In the genomic region with DNA sequence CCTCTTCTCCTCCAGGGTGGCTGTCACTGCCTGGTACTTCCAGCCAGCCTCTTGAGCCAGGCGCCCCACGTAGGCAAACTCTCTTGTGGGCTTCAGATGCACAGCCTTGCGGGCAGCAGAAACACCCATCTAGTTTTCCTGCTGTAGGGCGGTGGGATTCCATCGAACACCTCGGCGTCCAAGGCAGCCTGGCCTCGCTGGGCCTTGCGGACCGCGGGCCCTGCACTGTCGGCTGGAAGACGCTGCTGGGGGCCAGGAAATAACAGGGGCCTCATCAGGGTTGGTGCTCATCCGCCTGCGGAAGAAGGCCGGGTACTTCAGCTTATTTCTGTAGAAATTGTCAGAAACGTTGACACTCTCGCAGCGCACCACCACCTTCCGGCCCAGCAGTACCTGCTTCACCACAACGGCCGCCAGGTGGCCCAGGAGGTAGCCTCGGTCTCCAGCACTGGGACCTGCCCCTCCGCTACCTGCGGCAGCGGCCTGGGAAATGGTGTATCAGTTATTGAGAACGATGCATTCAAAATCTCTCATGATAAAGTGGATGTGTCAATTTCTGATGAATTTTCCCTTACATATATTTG, we compare ENCODE assay signal across 23 cellular contexts.
DNase-seq lines count a peak whose midpoint lies in the region; ATAC-seq, FAIRE-seq and TF ChIP-seq lines count a peak whose summit lies in the region.
"Had no signal": no experiment of that assay in that cellular context is flagged by ENCODE, and none has a peak within 500 bp of the region (broad histone marks: within the 10 kb centered on the region; RNA-seq: fewer than 3 reads in every experiment).

No MANE protein-coding gene starts in this region.

- no peaks in the 10 kb centered on the region for H3K27me3 ChIP-seq in neural progenitor cell
- H3K27me3 ChIP-seq: right lobe of liver, transverse colon had no signal

- no peak for ATAC-seq in GM19351 (IDR thresholded peaks at IDR 0.05; ENCODE audit: unreplicated experiment)
- no peak for ATAC-seq in GM21528 (IDR thresholded peaks at IDR 0.05; ENCODE audit: low FRiP score, unreplicated experiment)
- ATAC-seq: activated T-cell treated with anti-CD3 and anti-CD28 coated beads, Interleukin-2, amount 50 U/mL, for 4 hours; left lobe of liver; mucosa of descending colon; right lobe of liver had no signal

- no peaks in the 10 kb centered on the region for H3K9me3 Mint-ChIP-seq in endothelial cell (ENCODE audit: unreplicated experiment)
- no peaks in the 10 kb centered on the region for H3K9me3 Mint-ChIP-seq in neural progenitor cell
- no peaks in the 10 kb centered on the region for H3K9me3 Mint-ChIP-seq in activated CD4-positive, alpha-beta T cell treated with anti-CD3 and anti-CD28 coated beads, Interleukin-2, amount 10 ng/mL, durations not matched to agents 24 days and 14 days

- no peak overlapping the region for H3K4me2 ChIP-seq in neural progenitor cell
- H3K4me2 ChIP-seq: KMS-11 had no signal

- no peak overlapping the region for H3K9ac ChIP-seq in neural progenitor cell
- H3K9ac ChIP-seq: KMS-11 had no signal

- peaks cover 3% of the 10 kb centered on the region for H3K4me1 ChIP-seq in neural progenitor cell
- H3K4me1 ChIP-seq: right lobe of liver, transverse colon had no signal

- no peaks in the 10 kb centered on the region for H3K27me3 Mint-ChIP-seq in endothelial cell (ENCODE audit: unreplicated experiment)
- H3K27me3 Mint-ChIP-seq in neural progenitor cell (ENCODE audit: insufficient read depth, low read depth): peaks cover 2% of the 10 kb centered on the region
- no peaks in the 10 kb centered on the region for H3K27me3 Mint-ChIP-seq in activated CD4-positive, alpha-beta T cell treated with anti-CD3 and anti-CD28 coated beads, Interleukin-2, amount 10 ng/mL, durations not matched to agents 24 days and 14 days

- H3K4me1 Mint-ChIP-seq in endothelial cell (ENCODE audit: unreplicated experiment) (peaks cover 5% of the 10 kb centered on the region), neural progenitor cell (peaks cover 16% of the 10 kb centered on the region)
- H3K4me1 Mint-ChIP-seq in activated CD4-positive, alpha-beta T cell treated with anti-CD3 and anti-CD28 coated beads, Interleukin-2, amount 10 ng/mL, durations not matched to agents 24 days and 14 days: no peaks in the 10 kb centered on the region

- no peak for FAIRE-seq in HTR-8/SVneo (lab: Jason Lieb, UNC)
- FAIRE-seq: astrocyte, endometrium had no signal

- H3K36me3 ChIP-seq in neural progenitor cell: no peaks in the 10 kb centered on the region
- H3K36me3 ChIP-seq: right lobe of liver, transverse colon had no signal

- no peak overlapping the region for H3K4me3 ChIP-seq in neural progenitor cell
- H3K4me3 ChIP-seq: mucosa of descending colon, right lobe of liver, transverse colon had no signal

- peak overlapping the region; percentile 63 for H2AFZ ChIP-seq in neural progenitor cell (replicated peaks)

- no peaks in the 10 kb centered on the region for H3F3A ChIP-seq in neural progenitor cell (ENCODE audit: low read depth)

- no peak overlapping the region for H3K4me3 Mint-ChIP-seq in endothelial cell (ENCODE audit: unreplicated experiment)
- H3K4me3 Mint-ChIP-seq in neural progenitor cell: no peak overlapping the region
- no peak overlapping the region for H3K4me3 Mint-ChIP-seq in activated CD4-positive, alpha-beta T cell treated with anti-CD3 and anti-CD28 coated beads, Interleukin-2, amount 10 ng/mL, durations not matched to agents 24 days and 14 days
- H3K4me3 Mint-ChIP-seq: activated T-cell treated with anti-CD3 and anti-CD28 coated beads, Interleukin-2, amount 50 U/mL, for 4 hours had no signal

- DNase-seq in HuH-7 (ENCODE audit: low spot score) (peak; percentile 14), endothelial cell (ENCODE audit: low spot score) (peak; percentile 17), neural progenitor cell (ENCODE audit: low spot score) (peak; percentile 46), HTR-8/SVneo (ENCODE audit: insufficient read length, low spot score) (no peak)
- no peak for DNase-seq in activated CD4-positive, alpha-beta T cell treated with anti-CD3 and anti-CD28 coated beads, Interleukin-2, amount 10 ng/mL, durations not matched to agents 24 days and 14 days
- DNase-seq: activated CD4-positive, alpha-beta T cell treated with anti-CD3 and anti-CD28 coated beads, Interleukin-2, amount 50 U/mL, for 4 hours; activated naive CD4-positive, alpha-beta T cell treated with anti-CD3 and anti-CD28 coated beads, Interleukin-2, amount 50 U/mL, for 16 hours; activated T-cell treated with anti-CD3 and anti-CD28 coated beads, Interleukin-2, amount 50 U/mL, for 4 hours; hypothalamus; mucosa of descending colon; NCI-H1105; nucleus accumbens; RPMI8226; stimulated activated naive CD4-positive, alpha-beta T cell treated with Interleukin-2 at 50 U/mL for 16 hours; transverse colon had no signal

- TF ChIP-seq CTCF in C4-2B (conservative IDR thresholded peaks at IDR 0.05) (peak; percentile 39), endothelial cell (IDR thresholded peaks at IDR 0.05; ENCODE audit: unreplicated experiment) (peak; percentile 33), neural progenitor cell (IDR thresholded peaks at IDR 0.05) (peak; percentile 59)

- intact Hi-C loops in activated CD4-positive, alpha-beta T cell treated with anti-CD3 and anti-CD28 coated beads, Interleukin-2, amount 10 ng/mL, durations not matched to agents 24 days and 14 days (cut with micrococcal nuclease): no loop called here

- no peaks in the 10 kb centered on the region for H3K9me3 ChIP-seq in neural progenitor cell (ENCODE audit: low read depth)
- H3K9me3 ChIP-seq: mucosa of descending colon, right lobe of liver, transverse colon had no signal

- no peaks in the 10 kb centered on the region for H3K79me2 ChIP-seq in neural progenitor cell (ENCODE audit: low read depth)

- no peaks in the 10 kb centered on the region for H4K20me1 ChIP-seq in neural progenitor cell (ENCODE audit: low read depth)

- no peaks in the 10 kb centered on the region for H3K36me3 Mint-ChIP-seq in endothelial cell (ENCODE audit: low read depth, unreplicated experiment)
- H3K36me3 Mint-ChIP-seq in neural progenitor cell: no peaks in the 10 kb centered on the region
- no peaks in the 10 kb centered on the region for H3K36me3 Mint-ChIP-seq in activated CD4-positive, alpha-beta T cell treated with anti-CD3 and anti-CD28 coated beads, Interleukin-2, amount 10 ng/mL, durations not matched to agents 24 days and 14 days (ENCODE audit: low read depth)

- H3K27ac ChIP-seq in C4-2B (no peak overlapping the region), neural progenitor cell (no peak overlapping the region)
- H3K27ac ChIP-seq: KMS-11, right lobe of liver, transverse colon had no signal

- H3K27ac Mint-ChIP-seq in endothelial cell (ENCODE audit: unreplicated experiment): no peak overlapping the region
- no peak overlapping the region for H3K27ac Mint-ChIP-seq in neural progenitor cell
- no peak overlapping the region for H3K27ac Mint-ChIP-seq in activated CD4-positive, alpha-beta T cell treated with anti-CD3 and anti-CD28 coated beads, Interleukin-2, amount 10 ng/mL, durations not matched to agents 24 days and 14 days

Comparison
In these comparisons a context has a peak if more than half of its experiments do, and no peak if none do; other contexts are left out.
1. DNase-seq: peak in HuH-7 (single experiment), endothelial cell (single experiment) and neural progenitor cell (single experiment); none in activated CD4-positive, alpha-beta T cell treated with anti-CD3 and anti-CD28 coated beads, Interleukin-2, amount 10 ng/mL, durations not matched to agents 24 days and 14 days (single experiment) and HTR-8/SVneo (single experiment).
2. Peak in every context shown above with its lines, with median percentiles within 50 percentile points of each other: CTCF ChIP-seq.